8 cellular contexts compared by ENCODE assay signal in the genomic region with DNA sequence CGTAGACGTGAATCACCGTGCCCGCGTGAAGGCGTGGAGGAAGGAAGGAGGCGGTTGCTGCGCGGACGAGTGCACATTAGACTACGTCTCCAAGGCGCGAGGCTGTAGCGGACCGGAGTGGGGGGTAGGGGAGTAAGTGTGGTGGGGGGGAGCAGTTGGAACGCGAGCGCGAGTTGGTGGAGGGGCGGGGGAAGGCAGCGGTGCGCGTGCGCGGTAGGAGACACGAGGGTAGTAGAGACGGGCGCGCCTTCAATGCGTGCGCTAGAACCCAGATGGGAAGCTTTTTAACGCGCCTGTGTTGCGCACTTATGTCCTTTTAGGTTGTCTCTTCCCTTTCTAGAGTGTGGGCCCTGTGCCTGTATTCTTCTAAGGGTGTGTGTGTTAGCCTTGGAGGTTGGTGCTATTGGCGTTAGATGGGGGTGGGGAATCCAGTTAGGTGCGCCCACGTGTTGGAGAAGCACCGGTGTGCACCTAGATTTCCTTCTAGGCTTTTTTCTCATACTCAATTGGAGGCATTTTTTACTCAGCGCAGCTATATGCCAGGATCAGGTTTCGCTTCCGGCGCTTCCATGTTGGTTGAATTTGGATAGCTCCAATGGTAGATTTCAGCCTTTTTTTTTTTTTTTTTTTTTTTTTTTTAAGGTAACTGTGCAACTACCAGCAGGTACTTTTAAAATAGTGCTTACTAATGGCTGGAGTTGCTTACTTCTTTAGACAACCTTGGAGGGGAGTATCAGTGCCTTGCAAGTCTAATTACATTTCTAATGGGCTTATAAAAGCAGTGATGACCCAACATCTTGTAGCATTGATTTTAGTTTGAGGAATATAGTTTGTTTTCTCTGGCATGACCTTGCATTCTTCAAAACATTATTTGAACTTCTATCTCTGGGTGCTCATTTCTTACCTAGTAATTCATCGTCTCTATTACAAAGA. TPM values are rescaled to one million over a fixed set of nuclear protein-coding genes. Genes with fewer than 3 reads are reported as not detected.
DNase-seq lines count a peak whose midpoint lies in the region; ATAC-seq and TF ChIP-seq lines count a peak whose summit lies in the region.

No MANE protein-coding gene starts in this region.

- H3K4me1 Mint-ChIP-seq in activated naive CD8-positive, alpha-beta T cell treated with anti-CD3 and anti-CD28 coated beads, Interleukin-2, amount 50 U/mL, for 24 hours = peaks cover 62% of the 10 kb centered on the region

- no peaks in the 10 kb centered on the region for H3K27me3 Mint-ChIP-seq in activated naive CD8-positive, alpha-beta T cell treated with anti-CD3 and anti-CD28 coated beads, Interleukin-2, amount 50 U/mL, for 24 hours

- H3K9me3 Mint-ChIP-seq in activated naive CD8-positive, alpha-beta T cell treated with anti-CD3 and anti-CD28 coated beads, Interleukin-2, amount 50 U/mL, for 24 hours = no peaks in the 10 kb centered on the region

- intact Hi-C loops in heart left ventricle (cut with DNase I) (loop anchor here in 1 of 10 donors (5.0 kb wide), 1 partner anchor 40 kb away; no protein-coding TSS in a partner anchor), posterior cingulate gyrus (cut with DNase I) (no loop called here)

- peak overlapping the region; percentile 99 for H3K27ac Mint-ChIP-seq in activated naive CD8-positive, alpha-beta T cell treated with anti-CD3 and anti-CD28 coated beads, Interleukin-2, amount 50 U/mL, for 24 hours

- DNase-seq in SKM-1 treated with dmso at 0.1 percent for 144 hours (lab: John Stamatoyannopoulos, UW; ENCODE audit: unreplicated experiment) (peak; percentile 34), SKM-1 (lab: John Stamatoyannopoulos, UW; ENCODE audit: unreplicated experiment) (no peak), NAMALWA (ENCODE audit: low spot score) (peak; percentile 94), SW 1271 (lab: John Stamatoyannopoulos, UW) (peak; percentile 37 to 80), heart left ventricle (peak; percentile 70 to 84 (median 77)), posterior cingulate gyrus (peak; percentile 45 to 93 (median 70)), upper lobe of left lung (peak; percentile 70 to 94)
- peak; percentile 86 for DNase-seq in activated naive CD8-positive, alpha-beta T cell treated with anti-CD3 and anti-CD28 coated beads, Interleukin-2, amount 50 U/mL, for 24 hours

- H3K4me1 ChIP-seq in heart left ventricle = peaks cover 7 to 64% (median 42%) of the 10 kb centered on the region in 12 donors
- peaks cover 42 to 59% (median 49%) of the 10 kb centered on the region in 4 donors for H3K4me1 ChIP-seq in upper lobe of left lung

- peak; percentile 47 for ATAC-seq in activated naive CD8-positive, alpha-beta T cell treated with anti-CD3 and anti-CD28 coated beads, Interleukin-2, amount 50 U/mL, for 24 hours
- ATAC-seq in heart left ventricle = peak; percentile 24 to 63 (median 54)
- ATAC-seq in upper lobe of left lung (ENCODE audit: low FRiP score in 2 of 2) = peak; percentile 78 to 80

- H3K36me3 ChIP-seq in heart left ventricle (peaks cover 0 to 31% (median 8%) of the 10 kb centered on the region in 9 donors), upper lobe of left lung (peaks cover 0 to 9% (median 1%) of the 10 kb centered on the region in 4 donors)

- peak overlapping the region; percentile 57 to 97 (median 88) for H3K4me3 ChIP-seq in heart left ventricle
- peak overlapping the region; percentile 72 to 86 (median 81) for H3K4me3 ChIP-seq in upper lobe of left lung

- no peak for TF ChIP-seq EP300 in upper lobe of left lung (IDR thresholded peaks at IDR 0.05)

- peak overlapping the region; percentile 98 for H3K4me3 Mint-ChIP-seq in activated naive CD8-positive, alpha-beta T cell treated with anti-CD3 and anti-CD28 coated beads, Interleukin-2, amount 50 U/mL, for 24 hours

- TF ChIP-seq CTCF in heart left ventricle (IDR thresholded peaks at IDR 0.05) (no peak), upper lobe of left lung (IDR thresholded peaks at IDR 0.05) (no peak)

- H3K27ac ChIP-seq in heart left ventricle (peak overlapping the region; percentile 33 to 97 (median 89)), upper lobe of left lung (peak overlapping the region; percentile 90 to 97 (median 92))

- H3K27me3 ChIP-seq in heart left ventricle = no peaks in the 10 kb centered on the region
- H3K27me3 ChIP-seq in upper lobe of left lung = no peaks in the 10 kb centered on the region

- no peaks in the 10 kb centered on the region for H3K9me3 ChIP-seq in heart left ventricle
- H3K9me3 ChIP-seq in upper lobe of left lung = no peaks in the 10 kb centered on the region

- WGBS in heart left ventricle, 4 donors = 4 to 5% (median 4%) methylated on average over 34 to 43 of the region's 43 CpGs
- 3% methylated on average over 37 to 42 of the region's 43 CpGs for WGBS in upper lobe of left lung, 2 donors

- TF ChIP-seq POLR2A in heart left ventricle (IDR thresholded peaks at IDR 0.05) (no peak), upper lobe of left lung (IDR thresholded peaks at IDR 0.05) (peak in 1 of 4 donors; percentile 42)

- peaks cover 55% of the 10 kb centered on the region for H3K36me3 Mint-ChIP-seq in activated naive CD8-positive, alpha-beta T cell treated with anti-CD3 and anti-CD28 coated beads, Interleukin-2, amount 50 U/mL, for 24 hours (ENCODE audit: low read depth)

RNA-seq across cellular contexts. Expression of a gene that starts 0.8 kb away (rescaled TPM):
- total RNA-seq in heart left ventricle = 100 to 1,000 TPM; 307 to 481 (median 348) TPM
- polyA plus RNA-seq in heart left ventricle = 100 to 1,000 TPM in 1 of 2 donors, 10 to 100 TPM in 1; 52.0 to 172 TPM
- 100 to 1,000 TPM; 222 to 451 (median 363) TPM for total RNA-seq in upper lobe of left lung

RNA-seq across cellular contexts. Expression of a gene that starts 42.8 kb away (rescaled TPM):
- 100 to 1,000 TPM in 3 of 9 donors, 10 to 100 TPM in 6; 56.0 to 193 (median 88.4) TPM for total RNA-seq in heart left ventricle
- 100 to 1,000 TPM in 1 of 2 donors, 10 to 100 TPM in 1; 58.7 to 133 TPM for polyA plus RNA-seq in heart left ventricle
- total RNA-seq in upper lobe of left lung = 100 to 1,000 TPM in 5 of 6 donors, 10 to 100 TPM in 1; 99.1 to 703 (median 197) TPM

RNA-seq across cellular contexts. Expression of a gene that starts 58.2 kb away (rescaled TPM):
- total RNA-seq in heart left ventricle (10 to 100 TPM in 3 of 9 donors, 1 to 10 TPM in 6; 3.4 to 88.2 (median 6.9) TPM), upper lobe of left lung (1,000 to 10,000 TPM in 1 of 6 donors, 100 to 1,000 TPM in 4, 10 to 100 TPM in 1; 99.5 to 1,221 (median 355) TPM)
- 1 to 10 TPM; 6.1 to 8.7 TPM for polyA plus RNA-seq in heart left ventricle
